ENCODE assay signal across 16 cellular contexts in genomic region chr6:26375270-26375669, GRCh38. TPM values are rescaled to one million over a fixed set of nuclear protein-coding genes. Genes with fewer than 3 reads are reported as not detected.
A peak's percentile ranks its signal among the peaks of the same experiment; 100 is the strongest.
DNase-seq lines count a peak whose midpoint lies in the region; ATAC-seq and TF ChIP-seq lines count a peak whose summit lies in the region.
"Had no signal": no experiment of that assay in that cellular context is flagged by ENCODE, and none has a peak within 500 bp of the region (broad histone marks: within the 10 kb centered on the region; RNA-seq: fewer than 3 reads in every experiment).

No MANE protein-coding gene starts in this region.

- ATAC-seq in HG02678 (IDR thresholded peaks at IDR 0.05; ENCODE audit: unreplicated experiment), result no peak
- ATAC-seq: left cardiac atrium, upper lobe of right lung had no signal

- CTCF ChIA-PET in CD8-positive, alpha-beta memory T cell (lab: Charles Lee), result no interaction called here

- peaks cover 28% of the 10 kb centered on the region for H3K4me1 ChIP-seq in CD8-positive, alpha-beta memory T cell (ENCODE audit: insufficient read depth, low read length)
- H3K4me1 ChIP-seq in mesendoderm (ENCODE audit: control insufficient read depth, low read depth, low read length), result peaks cover 2% of the 10 kb centered on the region
- H3K4me1 ChIP-seq: adrenal gland, upper lobe of right lung had no signal

- H3K27ac Mint-ChIP-seq in CD8-positive, alpha-beta memory T cell, result peak overlapping the region; percentile 10 to 91 (median 60)

- no peak overlapping the region for H3K27ac ChIP-seq in CD8-positive, alpha-beta memory T cell (ENCODE audit: low read depth, low read length)
- H3K27ac ChIP-seq in WERI-Rb-1, result 0 out of 2 replicates have a peak overlapping the region, but pooled peaks have one; percentile 3
- H3K27ac ChIP-seq in mesendoderm (ENCODE audit: low read depth, low read length), result no peak overlapping the region
- H3K27ac ChIP-seq: adrenal gland, upper lobe of right lung had no signal

- no peak overlapping the region for H3K9ac ChIP-seq in mesendoderm (ENCODE audit: low read length)

- H3K36me3 Mint-ChIP-seq in CD8-positive, alpha-beta memory T cell, result peaks cover 0 to 66% (median 20%) of the 10 kb centered on the region in 3 donors

- H2BK120ac ChIP-seq in mesendoderm (ENCODE audit: low read depth, low read length), result no peak overlapping the region

- POLR2A ChIA-PET in CD8-positive, alpha-beta memory T cell (lab: Charles Lee), result no interaction called here

- TF ChIP-seq CTCF in WERI-Rb-1 (IDR thresholded peaks at IDR 0.05; ENCODE audit: low read depth, low read length) (no peak), foreskin fibroblast (IDR thresholded peaks at IDR 0.05; ENCODE audit: low read depth, low read length) (no peak)

- no peak overlapping the region for H3K4ac ChIP-seq in mesendoderm (ENCODE audit: low read depth, low read length)

- no peak overlapping the region for H3K23ac ChIP-seq in mesendoderm (ENCODE audit: low read length)

- DNase-seq in NCI-H748 (lab: John Stamatoyannopoulos, UW; ENCODE audit: unreplicated experiment) (peak; percentile 24), NCI-H748 treated with DMSO at 0.1 percent for 48 hours (lab: John Stamatoyannopoulos, UW) (no peak), WERI-Rb-1 (peak; percentile 41), mesendoderm (peak; percentile 49), foreskin fibroblast (no peak), NCI-H524 treated with DMSO at 0.1 percent for 48 hours (lab: John Stamatoyannopoulos, UW) (no peak)
- peak in 1 of 5 donors; percentile 17 for DNase-seq in CD8-positive, alpha-beta memory T cell
- DNase-seq: activated CD8-positive, alpha-beta memory T cell treated with anti-CD3 and anti-CD28 coated beads, Interleukin-2, amount 50 U/mL, for 4 hours; adrenal gland; central memory CD4-positive, alpha-beta T cell; H7; left cardiac atrium; small intestine; stimulated activated naive CD4-positive, alpha-beta T cell; upper lobe of right lung had no signal

- WGBS in mesendoderm (ENCODE audit: extremely low coverage, insufficient coverage, low lambda C conversion rate), result no CpG with 5 or more reads among the region's 3 CpGs

- H3K9me3 ChIP-seq in CD8-positive, alpha-beta memory T cell (ENCODE audit: low read length), result no peaks in the 10 kb centered on the region
- H3K9me3 ChIP-seq in WERI-Rb-1 (ENCODE audit: severe bottlenecking), result no peaks in the 10 kb centered on the region
- H3K9me3 ChIP-seq: adrenal gland, upper lobe of right lung had no signal

- H4K5ac ChIP-seq in mesendoderm (ENCODE audit: low read length), result no peak overlapping the region

- no peaks in the 10 kb centered on the region for H3K79me1 ChIP-seq in mesendoderm (ENCODE audit: low read length)

- no peak overlapping the region for H2BK5ac ChIP-seq in mesendoderm (ENCODE audit: low read length)

- peaks cover 39 to 55% (median 53%) of the 10 kb centered on the region in 3 donors for H3K4me1 Mint-ChIP-seq in CD8-positive, alpha-beta memory T cell

- no peak overlapping the region for H3K56ac ChIP-seq in mesendoderm (ENCODE audit: low read length)

- H3K4me3 Mint-ChIP-seq in CD8-positive, alpha-beta memory T cell, result no peak overlapping the region

- H3K18ac ChIP-seq in mesendoderm (ENCODE audit: low read length), result no peak overlapping the region

- H3K27me3 ChIP-seq in CD8-positive, alpha-beta memory T cell (ENCODE audit: insufficient read depth, low read length, poor library complexity, severe bottlenecking), result no peaks in the 10 kb centered on the region
- H3K27me3 ChIP-seq in WERI-Rb-1 (ENCODE audit: insufficient read depth, low read depth, severe bottlenecking), result no peaks in the 10 kb centered on the region
- no peaks in the 10 kb centered on the region for H3K27me3 ChIP-seq in mesendoderm (ENCODE audit: insufficient read depth, low read length, poor library complexity)
- H3K27me3 ChIP-seq: adrenal gland, upper lobe of right lung had no signal

- H4K8ac ChIP-seq in mesendoderm (ENCODE audit: low read depth, low read length), result no peak overlapping the region

- no peak overlapping the region for H2AK5ac ChIP-seq in mesendoderm (ENCODE audit: low read length)

- no peak overlapping the region for H3K4me2 ChIP-seq in mesendoderm (ENCODE audit: low read length)

- H3K9me3 Mint-ChIP-seq in CD8-positive, alpha-beta memory T cell, result no peaks in the 10 kb centered on the region

- peaks cover 51% of the 10 kb centered on the region for H3K36me3 ChIP-seq in CD8-positive, alpha-beta memory T cell (ENCODE audit: insufficient read depth, low read length)
- no peaks in the 10 kb centered on the region for H3K36me3 ChIP-seq in WERI-Rb-1
- no peaks in the 10 kb centered on the region for H3K36me3 ChIP-seq in mesendoderm (ENCODE audit: control insufficient read depth, insufficient read depth, low read length)

- no peak overlapping the region for H2BK15ac ChIP-seq in mesendoderm (replicated peaks; ENCODE audit: low read depth)

- H3K27me3 Mint-ChIP-seq in CD8-positive, alpha-beta memory T cell, result no peaks in the 10 kb centered on the region

- no peaks in the 10 kb centered on the region for H3K79me2 ChIP-seq in mesendoderm (ENCODE audit: control insufficient read depth, insufficient read depth, low read length)

- H3K4me3 ChIP-seq in CD8-positive, alpha-beta memory T cell (ENCODE audit: low read length), result no peak overlapping the region
- no peak overlapping the region for H3K4me3 ChIP-seq in WERI-Rb-1 (ENCODE audit: low read depth, low read length)
- no peak overlapping the region for H3K4me3 ChIP-seq in mesendoderm (ENCODE audit: low read length)
- no peak overlapping the region for H3K4me3 ChIP-seq in foreskin fibroblast (ENCODE audit: low read depth in 1 of 2, low read length in 2 of 2)
- H3K4me3 ChIP-seq: adrenal gland, upper lobe of right lung had no signal

RNA-seq across cellular contexts. Expression of gene BTN2A2, which starts 7.6 kb away (rescaled TPM):
- total RNA-seq in CD8-positive, alpha-beta memory T cell, result 10 to 100 TPM; 18.0 to 19.0 TPM
- 6.8 TPM for polyA plus RNA-seq in CD8-positive, alpha-beta memory T cell
- 7.0 TPM for polyA plus RNA-seq in mesendoderm (2013, experiment 1 of 2)
- 6.1 TPM for polyA plus RNA-seq in mesendoderm (2013, experiment 2 of 2)

RNA-seq across cellular contexts. Expression of gene BTN3A2, which starts 10.3 kb away (rescaled TPM):
- total RNA-seq in CD8-positive, alpha-beta memory T cell, result 10 to 100 TPM; 36.4 to 38.7 TPM
- 174 TPM for polyA plus RNA-seq in CD8-positive, alpha-beta memory T cell
- polyA plus RNA-seq in mesendoderm (2013, experiment 1 of 2), result 0.49 TPM
- polyA plus RNA-seq in mesendoderm (2013, experiment 2 of 2), result 0.52 TPM

RNA-seq across cellular contexts. Expression of gene BTN3A1, which starts 26.8 kb away (rescaled TPM):
- 10 to 100 TPM; 30.8 to 31.5 TPM for total RNA-seq in CD8-positive, alpha-beta memory T cell
- 85.0 TPM for polyA plus RNA-seq in CD8-positive, alpha-beta memory T cell
- polyA plus RNA-seq in mesendoderm (2013, experiment 1 of 2), result 0.66 TPM
- polyA plus RNA-seq in mesendoderm (2013, experiment 2 of 2), result 0.84 TPM

Comparison
In these comparisons a context has a peak if more than half of its experiments do, and no peak if none do; other contexts are left out.
1. DNase-seq: peak in NCI-H748 (single experiment), WERI-Rb-1 (single experiment) and mesendoderm (single experiment); none in NCI-H748 treated with DMSO at 0.1 percent for 48 hours (single experiment), foreskin fibroblast (0 of 2) and NCI-H524 treated with DMSO at 0.1 percent for 48 hours (single experiment).